ENCODE assay signal across 2 cellular contexts in genomic region chr5:55986931-55987330, GRCh38.
TF ChIP-seq lines count a peak whose summit lies in the region.

No MANE protein-coding gene starts in this region.

TF ChIP-seq in HepG2, 621 proteins besides CTCF, POLR2A, EP300 and RAD21:
- TF ChIP-seq, protein P1, sequence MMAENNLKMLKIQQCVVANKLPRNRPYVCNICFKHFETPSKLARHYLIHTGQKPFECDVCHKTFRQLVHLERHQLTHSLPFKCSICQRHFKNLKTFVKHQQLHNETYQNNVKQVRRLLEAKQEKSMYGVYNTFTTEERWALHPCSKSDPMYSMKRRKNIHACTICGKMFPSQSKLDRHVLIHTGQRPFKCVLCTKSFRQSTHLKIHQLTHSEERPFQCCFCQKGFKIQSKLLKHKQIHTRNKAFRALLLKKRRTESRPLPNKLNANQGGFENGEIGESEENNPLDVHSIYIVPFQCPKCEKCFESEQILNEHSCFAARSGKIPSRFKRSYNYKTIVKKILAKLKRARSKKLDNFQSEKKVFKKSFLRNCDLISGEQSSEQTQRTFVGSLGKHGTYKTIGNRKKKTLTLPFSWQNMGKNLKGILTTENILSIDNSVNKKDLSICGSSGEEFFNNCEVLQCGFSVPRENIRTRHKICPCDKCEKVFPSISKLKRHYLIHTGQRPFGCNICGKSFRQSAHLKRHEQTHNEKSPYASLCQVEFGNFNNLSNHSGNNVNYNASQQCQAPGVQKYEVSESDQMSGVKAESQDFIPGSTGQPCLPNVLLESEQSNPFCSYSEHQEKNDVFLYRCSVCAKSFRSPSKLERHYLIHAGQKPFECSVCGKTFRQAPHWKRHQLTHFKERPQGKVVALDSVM (CRISPR knock-in tag; IDR thresholded peaks at IDR 0.05): peak; percentile 92
- TF ChIP-seq HBP1 (CRISPR knock-in tag; IDR thresholded peaks at IDR 0.05; ENCODE audit: low read depth) (no peak), HOXA5 (CRISPR knock-in tag; IDR thresholded peaks at IDR 0.05) (no peak), HHEX (CRISPR knock-in tag; IDR thresholded peaks at IDR 0.05) (no peak)

TF ChIP-seq in GM12878, 131 proteins besides CTCF, POLR2A, EP300 and RAD21:
- TF ChIP-seq ATF7 (IDR thresholded peaks at IDR 0.05; ENCODE audit: low read depth): no peak
- TF ChIP-seq BHLHE40 (IDR thresholded peaks at IDR 0.05; ENCODE audit: borderline replicate concordance in 1 of 2, low read depth in 2 of 2, low read length in 1 of 2): no peak
- no peak for TF ChIP-seq NFIC (IDR thresholded peaks at IDR 0.05; ENCODE audit: low read depth, low read length)
- no peak for TF ChIP-seq RBBP5 (conservative IDR thresholded peaks at IDR 0.05)
- no peak for TF ChIP-seq ZZZ3 (IDR thresholded peaks at IDR 0.05; ENCODE audit: control insufficient read depth, insufficient read length, low read depth)
- no peak for TF ChIP-seq CBX3 (IDR thresholded peaks at IDR 0.05; ENCODE audit: borderline replicate concordance, low read depth)
- no peak for TF ChIP-seq MTA3 (IDR thresholded peaks at IDR 0.05; ENCODE audit: borderline replicate concordance, low read length)
- TF ChIP-seq CBX5 (IDR thresholded peaks at IDR 0.05; ENCODE audit: low read depth): no peak
- no peak for TF ChIP-seq SREBF2 (IDR thresholded peaks at IDR 0.05; ENCODE audit: low read length)
TF ChIP-seq in GM12878: peak in this region for 0.
